8 cellular contexts compared by ENCODE assay signal in the genomic region with DNA sequence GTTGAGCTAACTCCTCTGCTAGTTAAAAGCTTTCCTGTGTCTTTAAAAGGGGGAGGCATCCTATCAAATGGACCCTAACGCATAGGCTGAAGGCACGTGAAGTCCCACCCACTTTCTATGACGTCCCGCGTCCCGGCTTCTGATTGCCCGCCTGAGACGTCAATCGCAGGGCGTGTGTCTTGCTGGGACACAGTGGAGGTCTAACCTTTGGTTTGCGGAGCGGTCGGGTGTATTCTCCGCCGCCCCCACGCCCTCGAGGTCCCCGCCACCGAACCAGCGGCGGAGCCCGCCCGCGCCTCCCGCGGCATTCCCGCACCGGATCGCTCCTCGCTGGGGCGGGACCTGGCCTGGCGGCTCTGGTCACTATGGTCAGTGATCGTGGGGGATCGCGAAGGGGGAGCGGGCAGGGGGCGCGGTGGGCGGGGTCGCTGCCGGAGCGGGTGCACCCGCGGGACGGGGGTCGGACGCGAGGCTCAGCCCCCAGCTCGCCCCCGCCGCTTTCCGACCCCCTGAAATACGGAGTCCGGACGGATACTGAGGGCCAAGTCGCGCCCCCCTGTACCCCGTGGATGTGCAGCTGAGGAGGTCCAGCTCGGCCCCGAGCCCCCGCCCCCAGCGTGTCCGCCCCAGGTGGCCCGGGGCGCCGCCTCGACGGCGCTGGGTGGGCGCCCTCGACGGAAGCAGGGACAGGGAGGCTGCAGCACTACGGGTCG. TPM values are rescaled to one million over a fixed set of nuclear protein-coding genes. Genes with fewer than 3 reads are reported as not detected.
DNase-seq lines count a peak whose midpoint lies in the region; ATAC-seq and TF ChIP-seq lines count a peak whose summit lies in the region.

A gene (plus strand): TSS at position 168 of the 713 bp plus-strand sequence. CDS start 198 bp downstream, at position 366.

- no peak within 1 kb of the TSS; the same call in 1 of the 2 replicates for H3K4ac ChIP-seq in IMR-90 (ENCODE audit: low read depth, low read length)

- no peaks in the 10 kb centered on the region for H3K36me3 ChIP-seq in IMR-90 (ENCODE audit: control insufficient read depth, insufficient read depth, low read length)
- H3K36me3 ChIP-seq in OCI-LY7 (ENCODE audit: insufficient read depth, low read length): no peaks in the 10 kb centered on the region

- H3K27me3 ChIP-seq in IMR-90 (ENCODE audit: control insufficient read depth, insufficient read depth, low read length): no peaks in the 10 kb centered on the region; the same call in 1 of the 2 replicates

- no peak for TF ChIP-seq RAD21 in IMR-90 (IDR thresholded peaks at IDR 0.05; ENCODE audit: low read length)

- H3K27ac ChIP-seq in IMR-90 (ENCODE audit: insufficient read depth, low read length): no peak within 1 kb of the TSS
- H3K27ac ChIP-seq in OCI-LY7 (ENCODE audit: low read depth, low read length, poor library complexity, severe bottlenecking): no peak within 1 kb of the TSS

- BruUV-seq in IMR-90 (replicated peaks; lab: Mats Ljungman, UMichigan) (no TSS peak), OCI-LY7 (replicated peaks; lab: Mats Ljungman, UMichigan) (no TSS peak)

- no peak within 1 kb of the TSS for H3K23ac ChIP-seq in IMR-90 (ENCODE audit: low read depth, low read length)

- H3K14ac ChIP-seq in IMR-90 (replicated peaks; ENCODE audit: low read depth, low read length): no peak within 1 kb of the TSS

- 0 out of 2 replicates have a peak within 1 kb of the TSS, but pooled peaks have one; percentile 11 for H2AK5ac ChIP-seq in IMR-90 (ENCODE audit: low read depth, low read length)

- no peak within 1 kb of the TSS for H3K56ac ChIP-seq in IMR-90 (ENCODE audit: extremely low read depth, insufficient read depth, low read length)

- WGBS in IMR-90 (ENCODE audit: extremely low coverage in 2 of 2, insufficient read length in 1 of 2), 2 experiments: 3% methylated on average over 18 of the region's 74 CpGs; no CpG with 5 or more reads in 1 of the 2 experiments

- H3K4me1 ChIP-seq in IMR-90 (ENCODE audit: control insufficient read depth, insufficient read depth, low read length) (no peaks in the 10 kb centered on the region; the same call in 1 of the 2 replicates), OCI-LY7 (ENCODE audit: insufficient read depth, low read length, poor library complexity, severe bottlenecking) (peaks cover 10% of the 10 kb centered on the region)

- H3K79me2 ChIP-seq in OCI-LY7 (ENCODE audit: insufficient read depth, low read depth, low read length): no peaks in the 10 kb centered on the region

- no peaks in the 10 kb centered on the region for H3K9me3 ChIP-seq in IMR-90 (ENCODE audit: control insufficient read depth, insufficient read depth, low read length)
- H3K9me3 ChIP-seq in OCI-LY7 (ENCODE audit: low read length): no peaks in the 10 kb centered on the region

- H2AFZ ChIP-seq in IMR-90 (replicated peaks; ENCODE audit: low read length, poor library complexity) (peak within 1 kb of the TSS; percentile 90), OCI-LY7 (ENCODE audit: low read length) (peak within 1 kb of the TSS; percentile 86)

- H4K8ac ChIP-seq in IMR-90 (ENCODE audit: low read depth in 2 of 2, low read length in 2 of 2): peak within 1 kb of the TSS in 1 of 2 experiments; percentile 71; a peak in 1 of 4 replicates

- H2BK5ac ChIP-seq in IMR-90 (ENCODE audit: low read depth, low read length, poor library complexity, severe bottlenecking): no peak within 1 kb of the TSS

- H3K4me2 ChIP-seq in IMR-90 (ENCODE audit: low read depth, low read length): peak within 1 kb of the TSS; percentile 69
- H3K4me2 ChIP-seq in OCI-LY7 (ENCODE audit: low read length): peak within 1 kb of the TSS; percentile 67

- POLR2A ChIA-PET in IMR-90 (lab: Charles Lee; ENCODE audit: unreplicated experiment): interaction anchor here (0.9 kb wide), 1 partner anchor 55 kb away, joined by 3 read pairs; a partner anchor contains a TSS
- POLR2A ChIA-PET in OCI-LY7 (lab: Charles Lee): interaction anchor here (0.6 to 1.1 kb wide), 4 partner anchors 117 to 1291 kb away, joined by 3 to 5 read pairs (median 4); a partner anchor contains a TSS

- CTCF ChIA-PET in IMR-90 (lab: Yijun Ruan, JAX) (interaction anchor here (0.9 to 1.4 kb wide), 4 partner anchors 10 to 111 kb away, joined by 3 to 10 read pairs (median 3); no protein-coding TSS in a partner anchor), OCI-LY7 (lab: Charles Lee; ENCODE audit: unreplicated experiment) (interaction anchor here (1.1 kb wide), 1 partner anchor 9 kb away, joined by 3 read pairs; no protein-coding TSS in a partner anchor)

- peak within 1 kb of the TSS; percentile 60 for H3K4me3 ChIP-seq in IMR-90 (ENCODE audit: insufficient read depth, low read depth, low read length)
- H3K4me3 ChIP-seq in OCI-LY7 (ENCODE audit: low read depth, low read length, poor library complexity, severe bottlenecking): peak within 1 kb of the TSS; percentile 64

- 0 out of 4 replicates have a peak, but pooled peaks cover 0 to 4% of the 10 kb centered on the region in 2 experiments for H3K79me1 ChIP-seq in IMR-90 (ENCODE audit: low read depth in 1 of 2, low read length in 2 of 2)

- no peak within 1 kb of the TSS for H2BK20ac ChIP-seq in IMR-90 (ENCODE audit: low read depth, low read length)

- H3K9ac ChIP-seq in IMR-90 (ENCODE audit: low read depth, low read length): peak within 1 kb of the TSS; percentile 29; the same call in 1 of the 2 replicates

- DNase-seq in D341Med (ENCODE audit: low spot score): peak; percentile 99
- peak; percentile 98 for DNase-seq in IMR-90
- DNase-seq in OCI-LY7 (ENCODE audit: low spot score): peak; percentile 98
- DNase-seq in activated T-cell treated with anti-CD3 and anti-CD28 coated beads for 48 hours (ENCODE audit: low read depth): peak; percentile 93
- DNase-seq in erythroblast (lab: John Stamatoyannopoulos, UW): peak; percentile 95
- peak; percentile 99 for DNase-seq in mucosa of gallbladder (ENCODE audit: low spot score)
- peak; percentile 76 to 87 for DNase-seq in stimulated activated CD8-positive, alpha-beta memory T cell treated with anti-CD3 and anti-CD28 coated beads, Interleukin-4, amount 100 ng/mL, for 1 hour (ENCODE audit: low read depth in 2 of 2, low spot score in 1 of 2)

- no peak within 1 kb of the TSS for H2BK120ac ChIP-seq in IMR-90 (ENCODE audit: low read depth, low read length)

- TF ChIP-seq CTCF in IMR-90 (conservative IDR thresholded peaks at IDR 0.05; ENCODE audit: low read depth, low read length) (no peak), OCI-LY7 (conservative IDR thresholded peaks at IDR 0.05; ENCODE audit: low read length) (no peak)

- no peak within 1 kb of the TSS for H2BK15ac ChIP-seq in IMR-90 (ENCODE audit: low read depth, low read length)

- H3K9me2 ChIP-seq in OCI-LY7 (ENCODE audit: insufficient read depth, low read length): no peaks in the 10 kb centered on the region

- H3K18ac ChIP-seq in IMR-90 (ENCODE audit: low read depth, low read length): no peak within 1 kb of the TSS

- dilution Hi-C loops in IMR-90 (cut with HindIII; ENCODE audit: low sequenced_read_pairs, unreplicated experiment): no loop called here

- no peak within 1 kb of the TSS for H4K91ac ChIP-seq in IMR-90 (ENCODE audit: insufficient read depth, low read depth, low read length)

- peak within 1 kb of the TSS; percentile 69 for H2AK9ac ChIP-seq in IMR-90 (replicated peaks; ENCODE audit: low read depth, low read length, poor library complexity)

- H4K20me1 ChIP-seq in IMR-90 (ENCODE audit: insufficient read depth, low read length) (no peaks in the 10 kb centered on the region), OCI-LY7 (ENCODE audit: insufficient read depth, low read length) (no peaks in the 10 kb centered on the region)

- no peak for TF ChIP-seq POLR2A in IMR-90 (IDR thresholded peaks at IDR 0.05; ENCODE audit: low read depth, low read length)
- no peak for TF ChIP-seq POLR2A in erythroblast (IDR thresholded peaks at IDR 0.05; ENCODE audit: low read length)

- intact Hi-C loops in IMR-90 (cut with micrococcal nuclease) (no loop called here), OCI-LY7 (cut with micrococcal nuclease; ENCODE audit: unreplicated experiment) (no loop called here)

- ATAC-seq in GM21576 (IDR thresholded peaks at IDR 0.05; ENCODE audit: unreplicated experiment): peak; percentile 99
- peak; percentile 100 for ATAC-seq in IMR-90 (ENCODE audit: low read depth)

- H4K5ac ChIP-seq in IMR-90 (ENCODE audit: low read depth, low read length): no peak within 1 kb of the TSS

- in situ Hi-C loops in IMR-90 (cut with MboI; ENCODE audit: low sequenced_read_pairs): no loop called here

- H3K9me1 ChIP-seq in IMR-90 (ENCODE audit: insufficient read depth, low read length): 0 out of 2 replicates have a peak, but pooled peaks cover 5% of the 10 kb centered on the region

TF ChIP-seq in IMR-90, 13 proteins besides CTCF, POLR2A, EP300 and RAD21 (continues in another document):
- no peak for TF ChIP-seq MAFK (IDR thresholded peaks at IDR 0.05; ENCODE audit: low read depth, low read length)
- TF ChIP-seq NFE2L2 (IDR thresholded peaks at IDR 0.05; ENCODE audit: low read depth, low read length): no peak
- TF ChIP-seq, protein P1, sequence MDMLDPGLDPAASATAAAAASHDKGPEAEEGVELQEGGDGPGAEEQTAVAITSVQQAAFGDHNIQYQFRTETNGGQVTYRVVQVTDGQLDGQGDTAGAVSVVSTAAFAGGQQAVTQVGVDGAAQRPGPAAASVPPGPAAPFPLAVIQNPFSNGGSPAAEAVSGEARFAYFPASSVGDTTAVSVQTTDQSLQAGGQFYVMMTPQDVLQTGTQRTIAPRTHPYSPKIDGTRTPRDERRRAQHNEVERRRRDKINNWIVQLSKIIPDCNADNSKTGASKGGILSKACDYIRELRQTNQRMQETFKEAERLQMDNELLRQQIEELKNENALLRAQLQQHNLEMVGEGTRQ (IDR thresholded peaks at IDR 0.05; ENCODE audit: low read depth, low read length): peak; percentile 81
- TF ChIP-seq CHD1 (IDR thresholded peaks at IDR 0.05; ENCODE audit: low read depth, low read length): no peak
- no peak for TF ChIP-seq RFX5 (IDR thresholded peaks at IDR 0.05; ENCODE audit: low read depth, low read length)
- TF ChIP-seq MXI1 (IDR thresholded peaks at IDR 0.05; ENCODE audit: borderline replicate concordance, low read depth, low read length): no peak

RNA-seq across cellular contexts. Expression of the gene that starts here (rescaled TPM):
- total RNA-seq in IMR-90 (2012; rRNA removed): 2.2 and 2.5 TPM in 2 replicates
- 1.0 and 1.1 TPM in 2 replicates for polyA plus RNA-seq in IMR-90 (2012; rRNA removed)
- polyA plus RNA-seq in IMR-90 (2012; cell fraction: cytosol; rRNA removed): 0.50 and 0.87 TPM in 2 replicates
- polyA plus RNA-seq in IMR-90 (2012; cell fraction: nucleus; rRNA removed; ENCODE audit: low replicate concordance): 0.95 and 1.3 TPM in 2 replicates
- 0.28 and 0.44 TPM in 2 replicates for total RNA-seq in OCI-LY7 (2014; rRNA removed; shearing (Covaris generic))
- total RNA-seq in OCI-LY7 (2022): 0.48 and 0.84 TPM in 2 replicates
- total RNA-seq in mucosa of gallbladder: 2.1 TPM

Comparison
In these comparisons a context has a peak if more than half of its experiments do, and no peak if none do; other contexts are left out.
1. Peak in DNase-seq, H3K4me3 ChIP-seq and H3K4me2 ChIP-seq in OCI-LY7; RNA of the gene not detected or under 1 TPM.